ENCODE assay signal across 25 cellular contexts in the genomic region with DNA sequence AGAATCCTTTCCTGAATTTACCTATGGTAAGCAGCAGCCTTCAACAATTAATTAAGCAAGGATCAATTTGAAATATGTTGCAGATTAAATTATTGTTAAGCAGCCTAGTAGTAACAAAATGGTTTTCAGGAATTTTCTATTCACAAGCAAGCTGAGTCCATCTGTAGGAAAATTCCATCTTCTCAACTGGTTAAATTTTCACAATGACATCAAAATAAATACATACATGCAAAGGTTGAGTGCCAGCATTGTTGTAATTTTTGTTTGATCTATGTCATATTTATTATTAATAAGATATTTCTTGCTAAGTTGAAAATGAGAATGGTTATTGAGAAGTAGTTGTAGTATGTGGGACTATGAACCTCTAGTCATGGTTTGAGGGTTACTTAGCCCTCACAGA. TPM values are rescaled to one million over a fixed set of nuclear protein-coding genes. Genes with fewer than 3 reads are reported as not detected.
A peak's percentile ranks its signal among the peaks of the same experiment; 100 is the strongest.
DNase-seq lines count a peak whose midpoint lies in the region; ATAC-seq, FAIRE-seq and TF ChIP-seq lines count a peak whose summit lies in the region.
"Had no signal": no experiment of that assay in that cellular context is flagged by ENCODE, and none has a peak within 500 bp of the region (broad histone marks: within the 10 kb centered on the region; RNA-seq: fewer than 3 reads in every experiment).

No MANE protein-coding gene starts in this region.

- in situ Hi-C loops in K562 (cut with MboI): no loop called here

- DNase-seq in A549 (ENCODE audit: low read depth in 1 of 2, low spot score in 1 of 2) (no peak), K562 (ENCODE audit: extremely low read depth in 1 of 4, low spot score in 3 of 4) (no peak)
- DNase-seq in naive thymus-derived CD4-positive, alpha-beta T cell: no peak
- DNase-seq: ACHN; AML-193; BE2C; CD4-positive, alpha-beta T cell; CD8-positive, alpha-beta memory T cell; DMS 273 treated with DMSO at 0.1 percent for 48 hours; DMS79; EL; GDM1; GOT3 had no signal

- ATAC-seq in A549 (no peak), K562 (no peak), HG03457 (IDR thresholded peaks at IDR 0.05; ENCODE audit: unreplicated experiment) (no peak), HG02870 (IDR thresholded peaks at IDR 0.05; ENCODE audit: unreplicated experiment) (no peak), GM19452 (IDR thresholded peaks at IDR 0.05; ENCODE audit: unreplicated experiment) (no peak)
- no peak for ATAC-seq in naive thymus-derived CD4-positive, alpha-beta T cell
- ATAC-seq: GM12878 had no signal

- H3K4me2 ChIP-seq in A549 (peak overlapping the region; percentile 40; the same call in 2 of the 3 replicates), Loucy (ENCODE audit: low read depth, low read length, poor library complexity, severe bottlenecking) (no peak overlapping the region), K562 (ENCODE audit: insufficient read depth, low read length) (no peak overlapping the region)
- H3K4me2 ChIP-seq: BLaER1 treated with 17β-estradiol and CSF1 and Interleukin-3, amounts not matched to agents 10 nM and 100 nM had no signal

- no peak overlapping the region for H3K27ac Mint-ChIP-seq in naive thymus-derived CD4-positive, alpha-beta T cell
- H3K27ac Mint-ChIP-seq: CD14-positive monocyte; CD4-positive, alpha-beta T cell; CD8-positive, alpha-beta memory T cell had no signal

- H3K79me2 ChIP-seq in Loucy (ENCODE audit: insufficient read depth, low read length) (no peaks in the 10 kb centered on the region), K562 (ENCODE audit: control insufficient read depth, insufficient read depth, low read length) (no peaks in the 10 kb centered on the region)

- TF ChIP-seq CTCF in A549 (IDR thresholded peaks at IDR 0.05) (no peak), Loucy (conservative IDR thresholded peaks at IDR 0.05; ENCODE audit: low read length) (no peak), VCaP (conservative IDR thresholded peaks at IDR 0.05) (no peak), K562 (IDR thresholded peaks at IDR 0.05 in 2 of 3, conservative IDR thresholded peaks at IDR 0.05 in 1 of 3; ENCODE audit: insufficient read depth in 2 of 3, low read depth in 1 of 3, low read length in 3 of 3) (no peak)

- no peaks in the 10 kb centered on the region for H3K9me1 ChIP-seq in K562 (ENCODE audit: control insufficient read depth, insufficient read depth, low read length)

- 0 out of 2 replicates have a peak overlapping the region, but pooled peaks have one; percentile 6 for H2AFZ ChIP-seq in Loucy (ENCODE audit: low read length)
- 0 out of 2 replicates have a peak overlapping the region, but pooled peaks have one; percentile 6 for H2AFZ ChIP-seq in K562 (ENCODE audit: low read depth, low read length)

- TF ChIP-seq RAD21 in A549 (conservative IDR thresholded peaks at IDR 0.05 in 1 of 2, IDR thresholded peaks at IDR 0.05 in 1 of 2) (no peak), K562 (CRISPR knock-in tag; conservative IDR thresholded peaks at IDR 0.05 in 1 of 2, IDR thresholded peaks at IDR 0.05 in 1 of 2) (no peak)

- H3K36me3 ChIP-seq in Loucy (ENCODE audit: insufficient read depth, low read length) (no peaks in the 10 kb centered on the region), K562 (ENCODE audit: control insufficient read depth, insufficient read depth, low read length) (no peaks in the 10 kb centered on the region)
- no peaks in the 10 kb centered on the region for H3K36me3 ChIP-seq in naive thymus-derived CD4-positive, alpha-beta T cell (ENCODE audit: control insufficient read depth in 2 of 3, insufficient read depth in 3 of 3, low read length in 3 of 3)
- H3K36me3 ChIP-seq: BE2C; BLaER1 treated with 17β-estradiol and CSF1 and Interleukin-3, amounts not matched to agents 10 nM and 100 nM; HAP-1 had no signal

- H3K4me1 ChIP-seq in A549 (peaks cover 40% of the 10 kb centered on the region), Loucy (ENCODE audit: insufficient read depth, low read length, poor library complexity, severe bottlenecking) (no peaks in the 10 kb centered on the region), K562 (replicated peaks in 1 of 2; ENCODE audit: control insufficient read depth in 2 of 2, insufficient read depth in 2 of 2, low read length in 2 of 2) (no peaks in the 10 kb centered on the region)
- H3K4me1 ChIP-seq in naive thymus-derived CD4-positive, alpha-beta T cell (ENCODE audit: control insufficient read depth in 2 of 2, insufficient read depth in 2 of 2, low read length in 2 of 2): no peaks in the 10 kb centered on the region
- H3K4me1 ChIP-seq: BE2C; BLaER1 treated with 17β-estradiol and CSF1 and Interleukin-3, amounts not matched to agents 10 nM and 100 nM; HAP-1 had no signal

- no peaks in the 10 kb centered on the region for H3K4me1 Mint-ChIP-seq in naive thymus-derived CD4-positive, alpha-beta T cell
- H3K4me1 Mint-ChIP-seq: CD14-positive monocyte; CD8-positive, alpha-beta memory T cell had no signal

- POLR2A ChIA-PET in A549 (lab: Yijun Ruan, JAX) (no interaction called here), K562 (lab: Yijun Ruan, JAX) (no interaction called here)
- POLR2A ChIA-PET in naive thymus-derived CD4-positive, alpha-beta T cell (lab: Charles Lee): no interaction called here

- H4K20me1 ChIP-seq in Loucy (ENCODE audit: insufficient read depth, low read length, poor library complexity, severe bottlenecking): no peaks in the 10 kb centered on the region
- no peaks in the 10 kb centered on the region for H4K20me1 ChIP-seq in K562 (replicated peaks; ENCODE audit: control insufficient read depth, insufficient read depth, low read length)
- H4K20me1 ChIP-seq: BLaER1 treated with 17β-estradiol and CSF1 and Interleukin-3, amounts not matched to agents 10 nM and 100 nM had no signal

- no TSS peak for BruUV-seq in K562 (replicated peaks; lab: Mats Ljungman, UMichigan)

- CTCF ChIA-PET in A549 (lab: Yijun Ruan, JAX) (interaction anchor here (1.2 to 3.7 kb wide), 3 partner anchors 11 to 70 kb away, joined by 3 to 20 read pairs (median 18); no protein-coding TSS in a partner anchor), K562 (lab: Yijun Ruan, JAX; ENCODE audit: low intra/inter-chr PET ratio) (no interaction called here)
- CTCF ChIA-PET in naive thymus-derived CD4-positive, alpha-beta T cell (lab: Charles Lee): no interaction called here

- H3K4me3 ChIP-seq in A549: no peak overlapping the region
- H3K4me3 ChIP-seq in Loucy (ENCODE audit: low read length, poor library complexity, severe bottlenecking): no peak overlapping the region
- H3K4me3 ChIP-seq in K562: no peak overlapping the region
- H3K4me3 ChIP-seq in naive thymus-derived CD4-positive, alpha-beta T cell (ENCODE audit: low read length): no peak overlapping the region
- H3K4me3 ChIP-seq: BLaER1 treated with 17β-estradiol and CSF1 and Interleukin-3, amounts not matched to agents 10 nM and 100 nM; GM12878; HAP-1 had no signal

- H3K27me3 Mint-ChIP-seq in naive thymus-derived CD4-positive, alpha-beta T cell: peaks cover 0 to 4% (median 2%) of the 10 kb centered on the region in 5 donors
- H3K27me3 Mint-ChIP-seq: CD4-positive, alpha-beta T cell; CD8-positive, alpha-beta memory T cell had no signal

- H3K4me3 Mint-ChIP-seq in naive thymus-derived CD4-positive, alpha-beta T cell: no peak overlapping the region
- H3K4me3 Mint-ChIP-seq: CD14-positive monocyte; CD4-positive, alpha-beta T cell; CD8-positive, alpha-beta memory T cell had no signal

- intact Hi-C loops in K562 (cut with micrococcal nuclease): no loop called here
- intact Hi-C loops in naive thymus-derived CD4-positive, alpha-beta T cell (cut with micrococcal nuclease): no loop called here

- H3K27ac ChIP-seq in A549: peak overlapping the region; percentile 2 to 44; a peak in 3 of 6 replicates
- peak overlapping the region; percentile 81 for H3K27ac ChIP-seq in VCaP
- no peak overlapping the region for H3K27ac ChIP-seq in K562 (ENCODE audit: extremely low read depth, low read depth, low read length)
- no peak overlapping the region for H3K27ac ChIP-seq in naive thymus-derived CD4-positive, alpha-beta T cell (ENCODE audit: low read depth, low read length)
- H3K27ac ChIP-seq: 22Rv1; BLaER1 treated with 17β-estradiol and CSF1 and Interleukin-3, amounts not matched to agents 10 nM and 100 nM had no signal

- no peaks in the 10 kb centered on the region for H3K36me3 Mint-ChIP-seq in naive thymus-derived CD4-positive, alpha-beta T cell
- H3K36me3 Mint-ChIP-seq: CD14-positive monocyte; CD8-positive, alpha-beta memory T cell had no signal

- H3K9me2 ChIP-seq in Loucy (replicated peaks; ENCODE audit: low read depth, low read length): no peaks in the 10 kb centered on the region

- H3K9ac ChIP-seq in Loucy (ENCODE audit: low read depth, low read length, poor library complexity, severe bottlenecking) (no peak overlapping the region), K562 (ENCODE audit: insufficient read depth in 1 of 2, low read depth in 2 of 2, low read length in 2 of 2) (no peak overlapping the region)
- H3K9ac ChIP-seq: BLaER1 treated with 17β-estradiol and CSF1 and Interleukin-3, amounts not matched to agents 10 nM and 100 nM had no signal

- H3K9me3 Mint-ChIP-seq in naive thymus-derived CD4-positive, alpha-beta T cell: peaks cover 0 to 14% (median 8%) of the 10 kb centered on the region in 11 donors

- no peaks in the 10 kb centered on the region for H3K27me3 ChIP-seq in Loucy (ENCODE audit: insufficient read depth, low read length, poor library complexity, severe bottlenecking)
- no peaks in the 10 kb centered on the region; a peak in 1 of 5 replicates for H3K27me3 ChIP-seq in K562 (ENCODE audit: control insufficient read depth in 2 of 2, insufficient read depth in 2 of 2, low read length in 2 of 2)
- H3K27me3 ChIP-seq in naive thymus-derived CD4-positive, alpha-beta T cell (ENCODE audit: control insufficient read depth in 2 of 2, insufficient read depth in 2 of 2, low read length in 2 of 2): no peaks in the 10 kb centered on the region
- H3K27me3 ChIP-seq: BE2C; BLaER1 treated with 17β-estradiol and CSF1 and Interleukin-3, amounts not matched to agents 10 nM and 100 nM had no signal

- H3K9me3 ChIP-seq in A549 (0 out of 3 replicates have a peak, but pooled peaks cover 5% of the 10 kb centered on the region), Loucy (ENCODE audit: insufficient read depth, low read depth, low read length) (no peaks in the 10 kb centered on the region), K562 (replicated peaks; ENCODE audit: control insufficient read depth, insufficient read depth, low read depth, low read length) (no peaks in the 10 kb centered on the region)
- no peaks in the 10 kb centered on the region for H3K9me3 ChIP-seq in naive thymus-derived CD4-positive, alpha-beta T cell (ENCODE audit: control insufficient read depth in 2 of 3, low read length in 3 of 3)
- H3K9me3 ChIP-seq: BE2C, HAP-1 had no signal

- TF ChIP-seq EP300 in A549 (IDR thresholded peaks at IDR 0.05): no peak
- no peak for TF ChIP-seq EP300 in K562 (IDR thresholded peaks at IDR 0.05; ENCODE audit: low read length)

- no peak for FAIRE-seq in A549 (lab: Jason Lieb, UNC)
- no peak for FAIRE-seq in K562 (lab: Jason Lieb, UNC)
- FAIRE-seq: D721Med, GM12878, GM19239 had no signal

- no peaks in the 10 kb centered on the region for H3F3A ChIP-seq in Loucy (ENCODE audit: low read depth)

- no peak for TF ChIP-seq POLR2A in A549 (IDR thresholded peaks at IDR 0.05; ENCODE audit: low read length)
- TF ChIP-seq POLR2A in K562 (conservative IDR thresholded peaks at IDR 0.05): no peak

RNA-seq across cellular contexts. Expression of a gene that starts 15.3 kb away (rescaled TPM):
- polyA plus RNA-seq in A549 (2011; rRNA removed) (104 and 107 TPM in 2 replicates), A549 (2017; fragmentation: RNase III; extraction: RNeasy Plus Mini Kit Qiagen cat#74134 plus additional on column Dnase treatment) (12.3 to 18.7 TPM (median 14.3 TPM) in 3 replicates), K562 (2011; rRNA removed) (179 and 1,046 TPM in 2 replicates), K562 (2014; fragmentation: Illumina TruSeq; extraction: Trizol) (104 TPM in 2 replicates), K562 (2014; fragmentation: Nextera tagmentation; extraction: Ambion mirVana) (100 to 1,000 TPM; 179 to 219 TPM), K562 (2014; rRNA removed) (61.8 and 76.3 TPM in 2 replicates)
- polyA plus RNA-seq in A549 (2012; cell fraction: cytosol; rRNA removed): 5.3 and 5.4 TPM in 2 replicates
- 4.4 and 8.1 TPM in 2 replicates for polyA plus RNA-seq in A549 (2012; cell fraction: nucleus; rRNA removed)
- 49.1 and 67.2 TPM in 2 replicates for polyA minus RNA-seq in A549 (2011; rRNA and poly(A)+ RNA removed)
- 87.5 and 177 TPM in 2 replicates for total RNA-seq in K562 (2011; cell fraction: chromatin; rRNA removed; ENCODE audit: low replicate concordance)
- total RNA-seq in K562 (2011; cell fraction: nucleolus; rRNA removed): 61.4 and 81.3 TPM in 2 replicates
- 135 and 144 TPM in 2 replicates for total RNA-seq in K562 (2011; cell fraction: nucleoplasm; rRNA removed)
- total RNA-seq in K562 (2014; rRNA removed) (35.4 and 53.5 TPM in 2 replicates), K562 (2014; rRNA removed; fragmentation: Illumina TruSeq; extraction: Trizol) (100 and 145 TPM in 2 replicates), K562 (2015; rRNA removed; fragmentation: Illumina TruSeq; extraction: Trizol) (54.3 and 58.1 TPM in 2 replicates), K562 (2021) (74.7 and 83.0 TPM in 2 replicates)
- polyA plus RNA-seq in K562 (2011; cell fraction: cytosol; rRNA removed): 33.6 and 424 TPM in 2 replicates
- 32.9 and 293 TPM in 2 replicates for polyA plus RNA-seq in K562 (2011; cell fraction: nucleus; rRNA removed)
- polyA plus RNA-seq in K562 (2012): 51.0 and 52.7 TPM in 2 replicates
- polyA minus RNA-seq in K562 (2011; rRNA and poly(A)+ RNA removed): 205 and 989 TPM in 2 replicates
- polyA minus RNA-seq in K562 (2011; cell fraction: cytosol; rRNA and poly(A)+ RNA removed): 60.0 and 237 TPM in 2 replicates
- 74.2 and 485 TPM in 2 replicates for polyA minus RNA-seq in K562 (2011; cell fraction: nucleus; rRNA and poly(A)+ RNA removed)
- total RNA-seq in naive thymus-derived CD4-positive, alpha-beta T cell: 1 to 10 TPM in 1 of 5 experiments, under 1 TPM in 2, not detected in 2; 0.15 to 1.2 (median 0.56) TPM
- not detected for polyA plus RNA-seq in naive thymus-derived CD4-positive, alpha-beta T cell
- total RNA-seq: CD8-positive, alpha-beta memory T cell had no signal
- polyA plus RNA-seq: CD8-positive, alpha-beta memory T cell had no signal

Comparison
In these comparisons a context has a peak if more than half of its experiments do, and no peak if none do; other contexts are left out.
1. H3K27ac ChIP-seq: peak in A549 (2 of 2) and VCaP (single experiment); none in K562 (single experiment) and naive thymus-derived CD4-positive, alpha-beta T cell (single experiment).
2. RNA of a gene that starts 15.3 kb away (polyA plus RNA-seq): 32.9 to 1,046 TPM in K562 and 4.4 to 107 TPM in A549; not detected in naive thymus-derived CD4-positive, alpha-beta T cell; every median in the first group is over 4 times any median in the second.